ENCODE assay signal across 1 cellular context in genomic region chr1:205936316-205936715, GRCh38.
TF ChIP-seq lines count a peak whose summit lies in the region.

No MANE protein-coding gene starts in this region.

TF ChIP-seq in H1, 55 proteins besides CTCF, POLR2A, EP300 and RAD21:
- TF ChIP-seq KDM1A (IDR thresholded peaks at IDR 0.05; ENCODE audit: borderline replicate concordance, low read length) (no peak), HDAC6 (IDR thresholded peaks at IDR 0.05; ENCODE audit: low read depth, low read length) (no peak), SAP30 (IDR thresholded peaks at IDR 0.05; ENCODE audit: insufficient read depth, insufficient replicate concordance, low read length) (no peak), TAF7 (optimal IDR thresholded peaks at IDR 0.05; ENCODE audit: borderline replicate concordance, low read depth, low read length) (no peak), RXRA (IDR thresholded peaks at IDR 0.05; ENCODE audit: insufficient read depth, low read depth, low read length) (no peak), HDAC2 (IDR thresholded peaks at IDR 0.05; ENCODE audit: borderline replicate concordance in 1 of 2, low read depth in 2 of 2, low read length in 2 of 2) (no peak), JUND (IDR thresholded peaks at IDR 0.05; ENCODE audit: low read length) (no peak), POLR2AphosphoS5 (IDR thresholded peaks at IDR 0.05; ENCODE audit: low read depth, low read length) (no peak)
